ENCODE assay signal across 1 cellular context in genomic region chr3:13657660-13658435, GRCh38.
A peak's percentile ranks its signal among the peaks of the same experiment; 100 is the strongest.
TF ChIP-seq lines count a peak whose summit lies in the region.

No MANE protein-coding gene starts in this region.

TF ChIP-seq in H1, 55 proteins besides CTCF, POLR2A, EP300 and RAD21:
- peak; percentile 48 for TF ChIP-seq CREB1 (IDR thresholded peaks at IDR 0.05)
- peak; percentile 76 for TF ChIP-seq E2F6 (IDR thresholded peaks at IDR 0.05)
- TF ChIP-seq CBX8 (IDR thresholded peaks at IDR 0.05; ENCODE audit: borderline replicate concordance, low read depth, low read length), result no peak
- TF ChIP-seq BACH1 (IDR thresholded peaks at IDR 0.05; ENCODE audit: low read length), result peak; percentile 58; the same call in 1 of the 2 replicates
